In the genomic region with DNA sequence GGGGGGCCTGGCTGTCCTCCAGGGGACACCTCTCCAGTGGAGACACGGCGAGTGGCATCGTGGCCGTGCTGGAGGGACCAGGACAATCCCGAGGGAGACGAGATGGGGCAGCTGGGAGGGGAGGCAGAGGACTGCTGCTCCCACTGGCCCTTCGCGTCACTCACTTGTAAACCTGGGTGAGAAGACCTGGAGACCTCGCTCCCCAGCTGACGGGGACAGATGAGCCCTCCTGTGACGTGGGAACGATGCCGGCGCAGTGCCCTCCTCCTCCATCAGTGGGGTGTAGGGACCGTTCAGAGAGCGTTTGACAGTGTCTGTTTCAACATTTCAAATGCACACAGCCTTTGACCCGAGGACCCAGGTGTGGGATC, we compare ENCODE assay signal across 29 cellular contexts. TPM values are rescaled to one million over a fixed set of nuclear protein-coding genes. Genes with fewer than 3 reads are reported as not detected.
DNase-seq lines count a peak whose midpoint lies in the region; ATAC-seq, FAIRE-seq and TF ChIP-seq lines count a peak whose summit lies in the region.
"Had no signal": no experiment of that assay in that cellular context is flagged by ENCODE, and none has a peak within 500 bp of the region (broad histone marks: within the 10 kb centered on the region; RNA-seq: fewer than 3 reads in every experiment).

No MANE protein-coding gene starts in this region.

- H3K36me3 Mint-ChIP-seq in chondrocyte (ENCODE audit: low read depth) = peaks cover 16% of the 10 kb centered on the region
- H3K36me3 Mint-ChIP-seq: activated naive CD8-positive, alpha-beta T cell treated with anti-CD3 and anti-CD28 coated beads, Interleukin-2, amount 10 ng/mL, durations not matched to agents 7 days and 5 days had no signal

- H3K79me2 ChIP-seq in HepG2 (ENCODE audit: insufficient read depth, low read length) = no peaks in the 10 kb centered on the region

- H3K36me3 ChIP-seq in HepG2 (replicated peaks in 1 of 2; ENCODE audit: control insufficient read depth in 1 of 2, insufficient read depth in 2 of 2, low read length in 2 of 2) (no peaks in the 10 kb centered on the region), suprapubic skin (no peaks in the 10 kb centered on the region)
- H3K36me3 ChIP-seq: ascending aorta, colonic mucosa, uterus had no signal

- H3K27me3 ChIP-seq in HepG2 (ENCODE audit: control insufficient read depth in 1 of 2, insufficient read depth in 2 of 2, low read length in 2 of 2) (no peaks in the 10 kb centered on the region; a peak in 1 of 5 replicates), suprapubic skin (no peaks in the 10 kb centered on the region)
- H3K27me3 ChIP-seq: ascending aorta, colonic mucosa, testis, uterus had no signal

- CTCF ChIA-PET in HepG2 (lab: Yijun Ruan, JAX; ENCODE audit: low intra/inter-chr PET ratio, low total read pairs) = no interaction called here

- H3K9me3 ChIP-seq in HepG2 (ENCODE audit: low read length) = no peaks in the 10 kb centered on the region
- no peaks in the 10 kb centered on the region for H3K9me3 ChIP-seq in suprapubic skin
- H3K9me3 ChIP-seq: ascending aorta, colonic mucosa, testis, uterus had no signal

- no peak overlapping the region for H3K27ac Mint-ChIP-seq in chondrocyte (ENCODE audit: unreplicated experiment)
- H3K27ac Mint-ChIP-seq: activated naive CD8-positive, alpha-beta T cell treated with anti-CD3 and anti-CD28 coated beads, Interleukin-2, amount 10 ng/mL, durations not matched to agents 7 days and 5 days; T-helper 2 cell treated with Interferon-gamma antibody and Interleukin-4, amounts not matched to agents 5 μg/mL and 100 μg/mL, for 36 hours had no signal

- DNase-seq in Right ventricle myocardium superior (peak; percentile 26), left ventricle myocardium superior (no peak), chondrocyte (ENCODE audit: low spot score) (peak; percentile 83), HepG2 (ENCODE audit: low spot score) (no peak), suprapubic skin (ENCODE audit: low spot score in 2 of 2) (peak; percentile 31 to 58), NCI-H69 (lab: John Stamatoyannopoulos, UW) (no peak), KBM-7 (no peak)
- DNase-seq: activated CD4-positive, alpha-beta T cell treated with anti-CD3 and anti-CD28 coated beads for 4 hours; activated gamma-delta T cell; activated naive CD8-positive, alpha-beta T cell treated with anti-CD3 and anti-CD28 coated beads, Interleukin-2, amount 10 ng/mL, durations not matched to agents 7 days and 5 days; effector memory CD4-positive, alpha-beta T cell; Karpas-422; naive thymus-derived CD4-positive, alpha-beta T cell; NCI-H2029 treated with DMSO at 0.1 percent for 48 hours; NCI-H2227 treated with DMSO at 0.1 percent for 48 hours; occipital lobe; SIG-M5; stimulated activated naive CD4-positive, alpha-beta T cell treated with Interleukin-2 at 50 U/mL for 16 hours; testis; uterus had no signal

- TF ChIP-seq EP300 in HepG2 (IDR thresholded peaks at IDR 0.05; ENCODE audit: low read depth in 2 of 2, low read length in 2 of 2) (no peak), HepG2 (CRISPR knock-in tag; IDR thresholded peaks at IDR 0.05; ENCODE audit: borderline replicate concordance) (no peak), suprapubic skin (IDR thresholded peaks at IDR 0.05) (no peak)

- BruUV-seq in HepG2 (replicated peaks; lab: Mats Ljungman, UMichigan) = no TSS peak

- intact Hi-C loops in Right ventricle myocardium superior (cut with DNase I) (no loop called here), left ventricle myocardium superior (cut with micrococcal nuclease) (no loop called here), HepG2 (cut with micrococcal nuclease; ENCODE audit: unreplicated experiment) (no loop called here)

- POLR2A ChIA-PET in HepG2 (lab: Yijun Ruan, JAX) = no interaction called here

- peaks cover 31% of the 10 kb centered on the region for H3K9me3 Mint-ChIP-seq in chondrocyte (ENCODE audit: low read depth)

- TF ChIP-seq POLR2A in HepG2 (IDR thresholded peaks at IDR 0.05; ENCODE audit: insufficient read depth in 1 of 2, low read depth in 2 of 2, low read length in 2 of 2) (no peak), suprapubic skin (IDR thresholded peaks at IDR 0.05) (no peak)

- in situ Hi-C loops in HepG2 (cut with HindIII; ENCODE audit: extremely low pct_ligation_motif_present, low pct_unique_long_range_greater_than_20kb) = no loop called here
- in situ Hi-C loops in KBM-7 (cut with MboI; ENCODE audit: low pct_unique_long_range_greater_than_20kb, low sequenced_read_pairs) = no loop called here

- H3K4me3 Mint-ChIP-seq in chondrocyte (ENCODE audit: unreplicated experiment) = no peak overlapping the region
- H3K4me3 Mint-ChIP-seq: activated naive CD8-positive, alpha-beta T cell treated with anti-CD3 and anti-CD28 coated beads, Interleukin-2, amount 10 ng/mL, durations not matched to agents 7 days and 5 days; naive thymus-derived CD4-positive, alpha-beta T cell; T-helper 2 cell treated with Interferon-gamma antibody and Interleukin-4, amounts not matched to agents 5 μg/mL and 100 μg/mL, for 36 hours had no signal

- H3K9ac ChIP-seq in HepG2 (ENCODE audit: insufficient read depth, low read depth, low read length) = no peak overlapping the region

- TF ChIP-seq RAD21 in HepG2 (CRISPR knock-in tag; IDR thresholded peaks at IDR 0.05) = no peak

- ATAC-seq in Right ventricle myocardium superior (ENCODE audit: poor library complexity) (no peak), left ventricle myocardium superior (no peak), HepG2 (no peak), HG03280 (IDR thresholded peaks at IDR 0.05; ENCODE audit: unreplicated experiment) (no peak)
- ATAC-seq: A549; naive thymus-derived CD4-positive, alpha-beta T cell had no signal

- TF ChIP-seq CTCF in chondrocyte (IDR thresholded peaks at IDR 0.05) (no peak), HepG2 (CRISPR knock-in tag; IDR thresholded peaks at IDR 0.05) (no peak), suprapubic skin (IDR thresholded peaks at IDR 0.05) (no peak)

- H3K27ac ChIP-seq in HepG2 (ENCODE audit: extremely low read length, insufficient read depth, low read length) (no peak overlapping the region), suprapubic skin (no peak overlapping the region)
- H3K27ac ChIP-seq: A549, ascending aorta, colonic mucosa, testis, uterus had no signal

- 68% methylated on average over 6 of the region's 17 CpGs for WGBS in HepG2 (ENCODE audit: low lambda C conversion rate)
- WGBS in suprapubic skin = 93% methylated on average over 9 of the region's 17 CpGs

- FAIRE-seq in HepG2 (lab: Jason Lieb, UNC) = no peak
- FAIRE-seq: A549, D721Med had no signal

- H2AFZ ChIP-seq in HepG2 (ENCODE audit: low read length) = no peak overlapping the region

- H3K4me3 ChIP-seq in HepG2 (replicated peaks in 1 of 3; ENCODE audit: insufficient read depth in 1 of 3, low read depth in 2 of 3, low read length in 3 of 3) (peak overlapping the region in 1 of 3 experiments; percentile 10; a peak in 1 of 6 replicates), suprapubic skin (no peak overlapping the region)
- H3K4me3 ChIP-seq: A549, ascending aorta, colonic mucosa, lung, skin epidermis, testis, uterus had no signal

- peaks cover 11% of the 10 kb centered on the region for H3K4me1 Mint-ChIP-seq in chondrocyte (ENCODE audit: low read depth)

- H4K20me1 ChIP-seq in HepG2 (ENCODE audit: insufficient read depth, low read length) = 0 out of 2 replicates have a peak, but pooled peaks cover 2% of the 10 kb centered on the region

- H3K4me1 ChIP-seq in HepG2 (ENCODE audit: insufficient read depth, low read length) (peaks cover 20% of the 10 kb centered on the region), suprapubic skin (peaks cover 10% of the 10 kb centered on the region)
- H3K4me1 ChIP-seq: A549, ascending aorta, colonic mucosa, uterus had no signal

- H3K4me2 ChIP-seq in HepG2 (ENCODE audit: low read depth, low read length) = peak overlapping the region; percentile 39; the same call in 1 of the 2 replicates
- H3K4me2 ChIP-seq: A549 had no signal

- H3K27me3 Mint-ChIP-seq in chondrocyte (ENCODE audit: low read depth) = no peaks in the 10 kb centered on the region

RNA-seq across cellular contexts. Expression of gene SPATC1L, which starts 4.6 kb away (rescaled TPM):
- total RNA-seq in Right ventricle myocardium superior (6.3 TPM), left ventricle myocardium superior (12.0 TPM), chondrocyte (14.0 to 18.5 TPM (median 14.1 TPM) in 3 replicates), HepG2 (2016; rRNA removed; fragmentation: Illumina TruSeq; extraction: Trizol) (2.8 and 3.3 TPM in 2 replicates), suprapubic skin (10 to 100 TPM in 2 of 4 donors, 1 to 10 TPM in 2; 2.5 to 15.0 (median 6.9) TPM)
- total RNA-seq in HepG2 (2016; cell fraction: cytosol; rRNA removed; fragmentation: Illumina TruSeq; extraction: Trizol; ENCODE audit: low read depth) = 2.1 and 2.7 TPM in 2 replicates
- 3.0 and 3.3 TPM in 2 replicates for total RNA-seq in HepG2 (2016; cell fraction: insoluble cytoplasmic fraction; rRNA removed; fragmentation: Illumina TruSeq; extraction: Trizol)
- total RNA-seq in HepG2 (2016; cell fraction: membrane; rRNA removed; fragmentation: Illumina TruSeq; extraction: Trizol) = 3.0 and 3.8 TPM in 2 replicates
- total RNA-seq in HepG2 (2016; cell fraction: nucleus; rRNA removed; fragmentation: Illumina TruSeq; extraction: Trizol) = 1.5 and 1.7 TPM in 2 replicates
- 1.4 and 2.6 TPM in 2 replicates for polyA plus RNA-seq in HepG2 (2011; rRNA removed)
- 1.4 and 2.8 TPM in 2 replicates for polyA plus RNA-seq in HepG2 (2011; cell fraction: cytosol; rRNA removed)
- 9.6 and 9.7 TPM in 2 replicates for polyA plus RNA-seq in HepG2 (2011; cell fraction: nucleus; rRNA removed)
- polyA plus RNA-seq in HepG2 (2012) = 7.3 and 10.9 TPM in 2 replicates
- 5.4 and 5.7 TPM in 2 replicates for polyA plus RNA-seq in HepG2 (2016; cell fraction: cytosol; fragmentation: Illumina TruSeq; extraction: Trizol; ENCODE audit: low read depth)
- 5.9 and 7.1 TPM in 2 replicates for polyA plus RNA-seq in HepG2 (2016; cell fraction: insoluble cytoplasmic fraction; fragmentation: Illumina TruSeq; extraction: Trizol; ENCODE audit: low read depth)
- polyA plus RNA-seq in HepG2 (2016; cell fraction: membrane; fragmentation: Illumina TruSeq; extraction: Trizol; ENCODE audit: low read depth) = 6.0 and 7.3 TPM in 2 replicates
- polyA plus RNA-seq in HepG2 (2016; cell fraction: nucleus; fragmentation: Illumina TruSeq; extraction: Trizol; ENCODE audit: insufficient read depth, low read depth) = 5.8 and 6.5 TPM in 2 replicates
- polyA minus RNA-seq in HepG2 (2011; rRNA and poly(A)+ RNA removed; ENCODE audit: low replicate concordance) = 2.4 and 3.4 TPM in 2 replicates
- 3.4 and 5.6 TPM in 2 replicates for polyA minus RNA-seq in HepG2 (2011; cell fraction: cytosol; rRNA and poly(A)+ RNA removed)
- polyA minus RNA-seq in HepG2 (2011; cell fraction: nucleus; rRNA and poly(A)+ RNA removed) = 0.77 and 1.6 TPM in 2 replicates

RNA-seq across cellular contexts. Expression of gene FTCD, which starts 24.3 kb away (rescaled TPM):
- 1.9 TPM for total RNA-seq in Right ventricle myocardium superior
- 1.5 TPM for total RNA-seq in left ventricle myocardium superior
- 1.7 to 4.1 TPM (median 1.7 TPM) in 3 replicates for total RNA-seq in chondrocyte
- 78.5 and 105 TPM in 2 replicates for total RNA-seq in HepG2 (2016; rRNA removed; fragmentation: Illumina TruSeq; extraction: Trizol)
- 13.1 and 13.2 TPM in 2 replicates for total RNA-seq in HepG2 (2016; cell fraction: cytosol; rRNA removed; fragmentation: Illumina TruSeq; extraction: Trizol; ENCODE audit: low read depth)
- total RNA-seq in HepG2 (2016; cell fraction: insoluble cytoplasmic fraction; rRNA removed; fragmentation: Illumina TruSeq; extraction: Trizol) = 61.2 and 115 TPM in 2 replicates
- 21.0 and 27.4 TPM in 2 replicates for total RNA-seq in HepG2 (2016; cell fraction: membrane; rRNA removed; fragmentation: Illumina TruSeq; extraction: Trizol)
- 94.5 and 110 TPM in 2 replicates for total RNA-seq in HepG2 (2016; cell fraction: nucleus; rRNA removed; fragmentation: Illumina TruSeq; extraction: Trizol)
- 75.7 and 112 TPM in 2 replicates for polyA plus RNA-seq in HepG2 (2011; rRNA removed)
- polyA plus RNA-seq in HepG2 (2011; cell fraction: cytosol; rRNA removed) = 34.7 and 61.2 TPM in 2 replicates
- polyA plus RNA-seq in HepG2 (2011; cell fraction: nucleus; rRNA removed) = 656 and 751 TPM in 2 replicates
- polyA plus RNA-seq in HepG2 (2012) = 108 and 140 TPM in 2 replicates
- polyA plus RNA-seq in HepG2 (2016; cell fraction: cytosol; fragmentation: Illumina TruSeq; extraction: Trizol; ENCODE audit: low read depth) = 11.0 and 12.4 TPM in 2 replicates
- 47.9 and 52.0 TPM in 2 replicates for polyA plus RNA-seq in HepG2 (2016; cell fraction: insoluble cytoplasmic fraction; fragmentation: Illumina TruSeq; extraction: Trizol; ENCODE audit: low read depth)
- polyA plus RNA-seq in HepG2 (2016; cell fraction: membrane; fragmentation: Illumina TruSeq; extraction: Trizol; ENCODE audit: low read depth) = 11.9 and 17.7 TPM in 2 replicates
- polyA plus RNA-seq in HepG2 (2016; cell fraction: nucleus; fragmentation: Illumina TruSeq; extraction: Trizol; ENCODE audit: insufficient read depth, low read depth) = 369 and 379 TPM in 2 replicates
- polyA minus RNA-seq in HepG2 (2011; rRNA and poly(A)+ RNA removed; ENCODE audit: low replicate concordance) = 0.42 and 84.7 TPM in 2 replicates
- 33.3 and 39.2 TPM in 2 replicates for polyA minus RNA-seq in HepG2 (2011; cell fraction: cytosol; rRNA and poly(A)+ RNA removed)
- 93.9 and 118 TPM in 2 replicates for polyA minus RNA-seq in HepG2 (2011; cell fraction: nucleus; rRNA and poly(A)+ RNA removed)
- not detected for total RNA-seq in suprapubic skin
- total RNA-seq: epithelial cell of proximal tubule, occipital lobe had no signal
- polyA plus RNA-seq: A549; naive thymus-derived CD4-positive, alpha-beta T cell had no signal

RNA-seq across cellular contexts. Expression of gene LSS, which starts 48.9 kb away (rescaled TPM):
- total RNA-seq in Right ventricle myocardium superior (57.9 TPM), left ventricle myocardium superior (58.3 TPM), chondrocyte (93.2 to 110 TPM (median 107 TPM) in 3 replicates), HepG2 (2016; rRNA removed; fragmentation: Illumina TruSeq; extraction: Trizol) (73.5 and 113 TPM in 2 replicates), suprapubic skin (100 to 1,000 TPM; 128 to 251 (median 164) TPM)
- 7.3 and 7.8 TPM in 2 replicates for total RNA-seq in HepG2 (2016; cell fraction: cytosol; rRNA removed; fragmentation: Illumina TruSeq; extraction: Trizol; ENCODE audit: low read depth)
- total RNA-seq in HepG2 (2016; cell fraction: insoluble cytoplasmic fraction; rRNA removed; fragmentation: Illumina TruSeq; extraction: Trizol) = 62.4 and 115 TPM in 2 replicates
- 31.7 and 32.0 TPM in 2 replicates for total RNA-seq in HepG2 (2016; cell fraction: membrane; rRNA removed; fragmentation: Illumina TruSeq; extraction: Trizol)
- 138 and 169 TPM in 2 replicates for total RNA-seq in HepG2 (2016; cell fraction: nucleus; rRNA removed; fragmentation: Illumina TruSeq; extraction: Trizol)
- polyA plus RNA-seq in HepG2 (2011; rRNA removed) = 72.6 and 182 TPM in 2 replicates
- polyA plus RNA-seq in HepG2 (2011; cell fraction: cytosol; rRNA removed) = 29.6 and 35.0 TPM in 2 replicates
- polyA plus RNA-seq in HepG2 (2011; cell fraction: nucleus; rRNA removed) = 771 and 1,172 TPM in 2 replicates
- polyA plus RNA-seq in HepG2 (2012) = 69.9 and 111 TPM in 2 replicates
- 5.3 and 5.5 TPM in 2 replicates for polyA plus RNA-seq in HepG2 (2016; cell fraction: cytosol; fragmentation: Illumina TruSeq; extraction: Trizol; ENCODE audit: low read depth)
- polyA plus RNA-seq in HepG2 (2016; cell fraction: insoluble cytoplasmic fraction; fragmentation: Illumina TruSeq; extraction: Trizol; ENCODE audit: low read depth) = 44.5 and 58.2 TPM in 2 replicates
- polyA plus RNA-seq in HepG2 (2016; cell fraction: membrane; fragmentation: Illumina TruSeq; extraction: Trizol; ENCODE audit: low read depth) = 14.1 and 14.6 TPM in 2 replicates
- 296 and 309 TPM in 2 replicates for polyA plus RNA-seq in HepG2 (2016; cell fraction: nucleus; fragmentation: Illumina TruSeq; extraction: Trizol; ENCODE audit: insufficient read depth, low read depth)
- polyA minus RNA-seq in HepG2 (2011; rRNA and poly(A)+ RNA removed; ENCODE audit: low replicate concordance) = 67.2 and 95.6 TPM in 2 replicates
- polyA minus RNA-seq in HepG2 (2011; cell fraction: cytosol; rRNA and poly(A)+ RNA removed) = 16.2 and 25.1 TPM in 2 replicates
- polyA minus RNA-seq in HepG2 (2011; cell fraction: nucleus; rRNA and poly(A)+ RNA removed) = 66.3 and 114 TPM in 2 replicates

Comparison
In these comparisons a context has a peak if more than half of its experiments do, and no peak if none do; other contexts are left out.
1. DNase-seq: peak in Right ventricle myocardium superior (single experiment), chondrocyte (single experiment) and suprapubic skin (2 of 2); none in left ventricle myocardium superior (single experiment), HepG2 (single experiment), NCI-H69 (single experiment) and KBM-7 (single experiment).